In genomic region chr13:54110597-54110996, GRCh38 we compare ENCODE assay signal across 3 cellular contexts.
"Had no signal": no experiment of that assay in that cellular context is flagged by ENCODE, and none has a peak within 500 bp of the region (broad histone marks: within the 10 kb centered on the region; RNA-seq: fewer than 3 reads in every experiment).

No MANE protein-coding gene starts in this region.

- H3K4me3 ChIP-seq: GM12878 had no signal

- DNase-seq: GDM1, GF-D8 had no signal
